In the genomic region with DNA sequence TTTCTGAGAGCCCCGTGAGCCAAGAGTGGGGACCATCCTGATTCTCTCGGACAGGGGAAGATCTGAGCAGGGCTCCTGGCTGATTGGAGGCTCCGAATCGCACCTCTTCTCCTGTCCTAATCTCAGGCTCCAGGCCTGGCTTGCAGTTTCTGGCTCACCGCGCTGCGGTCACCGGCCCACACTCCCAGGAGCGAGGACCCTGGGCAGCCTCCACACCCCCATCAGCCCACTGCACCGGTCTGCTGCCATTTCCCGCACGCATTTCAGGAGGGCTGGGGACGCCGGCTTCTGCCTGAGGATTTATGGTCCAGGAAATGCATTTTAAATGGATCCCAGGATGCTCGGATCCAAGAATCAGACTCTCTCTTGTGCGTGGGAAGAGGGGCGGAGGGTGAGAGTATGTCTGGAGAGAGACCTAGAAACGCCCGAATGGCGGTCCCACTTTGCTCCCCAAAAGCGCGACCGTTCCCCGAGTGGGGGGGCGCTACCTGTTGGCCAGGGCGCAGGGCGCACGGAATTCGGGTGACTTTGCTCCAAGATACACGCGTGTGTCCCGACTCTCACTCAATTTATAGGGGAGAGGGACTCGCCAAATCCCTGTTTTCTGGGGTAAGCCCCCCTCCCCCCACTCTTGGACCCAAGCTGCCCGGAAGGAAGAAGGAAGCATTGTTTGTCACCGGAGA, we compare ENCODE assay signal across 12 cellular contexts. TPM values are rescaled to one million over a fixed set of nuclear protein-coding genes. Genes with fewer than 3 reads are reported as not detected.
DNase-seq lines count a peak whose midpoint lies in the region; ATAC-seq and TF ChIP-seq lines count a peak whose summit lies in the region.
"Had no signal": no experiment of that assay in that cellular context is flagged by ENCODE, and none has a peak within 500 bp of the region (broad histone marks: within the 10 kb centered on the region; RNA-seq: fewer than 3 reads in every experiment).

No MANE protein-coding gene starts in this region.

- DNase-seq in Right ventricle myocardium inferior (ENCODE audit: missing footprints) (peak; percentile 57), left cardiac atrium (no peak), T-helper 17 cell (no peak), stomach (no peak), RWPE1 (ENCODE audit: low spot score) (no peak), adrenal gland (no peak)
- DNase-seq: heart right ventricle, uterus had no signal

- H3K4me3 ChIP-seq in iPS-20b (ENCODE audit: low read length) = peak overlapping the region; percentile 91
- H3K4me3 ChIP-seq in stomach = peak overlapping the region in 3 of 4 donors; percentile 12 to 28 (median 15)
- no peak overlapping the region for H3K4me3 ChIP-seq in adrenal gland
- H3K4me3 ChIP-seq: heart right ventricle, uterus had no signal

- no peak for TF ChIP-seq POLR2A in stomach (IDR thresholded peaks at IDR 0.05)
- no peak for TF ChIP-seq POLR2A in adrenal gland (IDR thresholded peaks at IDR 0.05)

- peak overlapping the region; percentile 88; the same call in 1 of the 2 replicates for H3K9ac ChIP-seq in iPS-20b (ENCODE audit: low read depth, low read length)

- intact Hi-C loops in Right ventricle myocardium inferior (cut with DNase I) (no loop called here), left cardiac atrium (cut with DNase I) (no loop called here), stomach (cut with DNase I; ENCODE audit: low total_unique reads) (no loop called here), adrenal gland (cut with DNase I) (no loop called here)

- POLR2A ChIA-PET in RWPE1 (lab: Yijun Ruan, JAX; ENCODE audit: low non-redundant PET) = no interaction called here

- no peak for ATAC-seq in Right ventricle myocardium inferior
- ATAC-seq in left cardiac atrium = no peak
- no peak for ATAC-seq in T-helper 17 cell
- no peak for ATAC-seq in GM18873 (IDR thresholded peaks at IDR 0.05; ENCODE audit: low FRiP score, unreplicated experiment)
- ATAC-seq: heart right ventricle had no signal

- peaks cover 3% of the 10 kb centered on the region; the same call in 1 of the 2 replicates for H3K4me1 ChIP-seq in iPS-20b (ENCODE audit: insufficient read depth, low read length)
- H3K4me1 ChIP-seq in stomach = peaks cover 7 to 20% (median 13%) of the 10 kb centered on the region in 4 donors
- no peaks in the 10 kb centered on the region for H3K4me1 ChIP-seq in adrenal gland (replicated peaks in 1 of 2)

- peaks cover 4% of the 10 kb centered on the region for H3K4me1 Mint-ChIP-seq in T-helper 17 cell

- WGBS in stomach, 5 donors = 7 to 11% (median 7%) methylated on average over 22 to 35 of the region's 35 CpGs
- 3 to 5% (median 4%) methylated on average over 15 to 35 of the region's 35 CpGs for WGBS in adrenal gland, 4 donors

- H3K27ac ChIP-seq in iPS-20b (ENCODE audit: low read length) (peak overlapping the region; percentile 67), stomach (no peak overlapping the region), RWPE1 (no peak overlapping the region), adrenal gland (peak overlapping the region in 1 of 5 donors; percentile 8)
- H3K27ac ChIP-seq: epithelial cell of prostate, heart right ventricle, uterus had no signal

- peaks cover 66% of the 10 kb centered on the region for H3K27me3 ChIP-seq in iPS-20b (ENCODE audit: insufficient read depth, low read length)
- peaks cover 27 to 89% (median 60%) of the 10 kb centered on the region in 3 donors for H3K27me3 ChIP-seq in stomach
- peaks cover 62% of the 10 kb centered on the region for H3K27me3 ChIP-seq in adrenal gland

- H3K36me3 ChIP-seq in iPS-20b (ENCODE audit: insufficient read depth, low read depth, low read length) (no peaks in the 10 kb centered on the region), stomach (no peaks in the 10 kb centered on the region), adrenal gland (replicated peaks in 1 of 2) (no peaks in the 10 kb centered on the region)
- H3K36me3 ChIP-seq: heart right ventricle, uterus had no signal

- no peak for TF ChIP-seq EP300 in stomach (IDR thresholded peaks at IDR 0.05)

- peak overlapping the region; percentile 7 for H3K4me3 Mint-ChIP-seq in T-helper 17 cell

- H3K9me3 ChIP-seq in T-helper 17 cell (ENCODE audit: control insufficient read depth, low read length, poor library complexity, severe bottlenecking) (no peaks in the 10 kb centered on the region), iPS-20b (ENCODE audit: insufficient read depth, low read depth, low read length) (no peaks in the 10 kb centered on the region), stomach (peaks cover 0 to 17% (median 7%) of the 10 kb centered on the region in 4 donors), adrenal gland (replicated peaks in 1 of 3) (no peaks in the 10 kb centered on the region)
- H3K9me3 ChIP-seq: uterus had no signal

- H3K27me3 Mint-ChIP-seq in T-helper 17 cell = peaks cover 40% of the 10 kb centered on the region

- CTCF ChIA-PET in RWPE1 (lab: Yijun Ruan, JAX) = interaction anchor here (0.7 kb wide), 1 partner anchor 19 kb away, joined by 5 read pairs; no protein-coding TSS in a partner anchor

- H3K36me3 Mint-ChIP-seq in T-helper 17 cell (ENCODE audit: low read depth) = peaks cover 3% of the 10 kb centered on the region

- H3K27ac Mint-ChIP-seq in T-helper 17 cell = no peak overlapping the region

- TF ChIP-seq CTCF in stomach (IDR thresholded peaks at IDR 0.05) (no peak), RWPE1 (conservative IDR thresholded peaks at IDR 0.05; ENCODE audit: low read depth) (no peak), adrenal gland (IDR thresholded peaks at IDR 0.05) (no peak)

RNA-seq across cellular contexts. Expression of a gene that starts 0.8 kb away (rescaled TPM):
- not detected for total RNA-seq in Right ventricle myocardium inferior
- under 1 TPM; 0.05 to 0.09 TPM for total RNA-seq in left cardiac atrium
- total RNA-seq in T-helper 17 cell = under 1 TPM in 1 of 2 donors, not detected in 1; 0.08 TPM
- total RNA-seq in stomach = 1 to 10 TPM in 1 of 5 donors, under 1 TPM in 2, not detected in 2; 0.58 to 1.3 (median 0.73) TPM
- polyA plus RNA-seq in stomach = 1 to 10 TPM in 1 of 3 donors, under 1 TPM in 2; 0.31 to 1.3 (median 0.46) TPM
- 1 to 10 TPM in 2 of 8 donors, under 1 TPM in 5, not detected in 1; 0.10 to 3.7 (median 0.38) TPM for total RNA-seq in adrenal gland
- polyA plus RNA-seq in adrenal gland = 1 to 10 TPM in 1 of 3 donors, under 1 TPM in 2; 0.71 to 1.4 (median 0.82) TPM
- total RNA-seq: bronchial epithelial cell had no signal

Comparison
In these comparisons a context has a peak if more than half of its experiments do, and no peak if none do; other contexts are left out.
1. H3K4me3 ChIP-seq: peak in iPS-20b (single experiment) and stomach (3 of 4); none in adrenal gland (0 of 4).